Comparison of ENCODE assay signal across 8 cellular contexts in the genomic region with DNA sequence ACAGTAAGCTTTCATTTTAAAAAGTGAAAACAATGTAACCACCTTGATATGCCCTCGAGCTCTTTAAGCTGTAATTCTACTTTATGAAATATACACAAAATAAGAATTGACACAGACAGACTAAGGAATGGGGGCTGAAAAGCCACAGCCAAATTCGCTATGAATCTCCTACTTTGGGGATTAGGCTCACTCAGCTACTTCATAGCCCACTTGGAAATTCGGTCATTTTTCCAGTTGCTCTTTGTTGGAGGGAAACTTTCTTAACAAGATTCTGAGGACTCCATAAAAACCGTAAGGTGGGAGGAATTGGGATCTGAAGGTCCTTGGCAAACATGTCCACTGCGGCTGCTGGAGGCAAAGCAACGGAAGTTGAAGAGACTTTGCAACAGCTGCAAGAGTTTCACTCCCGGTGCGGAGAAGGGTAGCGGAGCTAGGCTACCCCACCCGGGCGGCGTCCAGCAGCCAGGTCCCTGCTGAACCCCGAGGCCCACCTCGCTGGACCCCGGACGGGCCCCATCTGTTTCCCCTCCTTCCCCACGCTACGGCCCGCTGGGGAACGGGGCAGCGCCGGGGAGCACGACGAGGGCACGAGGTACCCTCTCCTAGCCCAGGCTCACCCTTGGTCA. TPM values are rescaled to one million over a fixed set of nuclear protein-coding genes. Genes with fewer than 3 reads are reported as not detected.
DNase-seq lines count a peak whose midpoint lies in the region; ATAC-seq and TF ChIP-seq lines count a peak whose summit lies in the region.

No MANE protein-coding gene starts in this region.

- peaks cover 30% of the 10 kb centered on the region for H3K4me1 Mint-ChIP-seq in activated T-cell treated with anti-CD3 and anti-CD28 coated beads, Interleukin-2, amount 50 U/mL, for 4 hours (ENCODE audit: low read depth)
- peaks cover 26% of the 10 kb centered on the region for H3K4me1 Mint-ChIP-seq in osteocyte (ENCODE audit: unreplicated experiment)

- H3K36me3 Mint-ChIP-seq in activated T-cell treated with anti-CD3 and anti-CD28 coated beads, Interleukin-2, amount 50 U/mL, for 4 hours (ENCODE audit: insufficient read depth), result peaks cover 7% of the 10 kb centered on the region
- H3K36me3 Mint-ChIP-seq in osteocyte (ENCODE audit: unreplicated experiment), result peaks cover 8% of the 10 kb centered on the region

- no peaks in the 10 kb centered on the region for H3K9me3 ChIP-seq in KOPT-K1 (ENCODE audit: insufficient read depth, low read length, poor library complexity, severe bottlenecking)

- H3K27ac Mint-ChIP-seq in osteocyte (ENCODE audit: unreplicated experiment), result peak overlapping the region; percentile 35

- peak; percentile 42 for DNase-seq in EH (ENCODE audit: low read depth)
- peak; percentile 16 for DNase-seq in activated T-cell treated with anti-CD3 and anti-CD28 coated beads, Interleukin-2, amount 50 U/mL, for 4 hours
- DNase-seq in fibroblast of pulmonary artery (ENCODE audit: low read depth), result peak; percentile 33
- no peak for DNase-seq in osteocyte (ENCODE audit: extremely low spot score, unreplicated experiment)
- no peak for DNase-seq in NCI-H128 (lab: John Stamatoyannopoulos, UW; ENCODE audit: unreplicated experiment)
- DNase-seq in DMS114 treated with DMSO at 0.1 percent for 48 hours (lab: John Stamatoyannopoulos, UW; ENCODE audit: unreplicated experiment), result no peak

- peaks cover 5% of the 10 kb centered on the region; the same call in 1 of the 2 replicates for H3K36me3 ChIP-seq in KOPT-K1 (ENCODE audit: insufficient read depth, low read length)

- H3K27ac ChIP-seq in KOPT-K1 (ENCODE audit: low read depth, low read length, poor library complexity, severe bottlenecking), result peak overlapping the region; percentile 56

- peak overlapping the region; percentile 91 for H3K4me3 Mint-ChIP-seq in activated T-cell treated with anti-CD3 and anti-CD28 coated beads, Interleukin-2, amount 50 U/mL, for 4 hours
- H3K4me3 Mint-ChIP-seq in osteocyte (ENCODE audit: unreplicated experiment), result peak overlapping the region; percentile 90

- peak; percentile 40 for ATAC-seq in GM21717 (IDR thresholded peaks at IDR 0.05; ENCODE audit: unreplicated experiment)
- ATAC-seq in activated T-cell treated with anti-CD3 and anti-CD28 coated beads, Interleukin-2, amount 50 U/mL, for 4 hours, result peak; percentile 30 to 47

- H3K27me3 Mint-ChIP-seq in activated T-cell treated with anti-CD3 and anti-CD28 coated beads, Interleukin-2, amount 50 U/mL, for 4 hours (ENCODE audit: low read depth), result no peaks in the 10 kb centered on the region
- no peaks in the 10 kb centered on the region for H3K27me3 Mint-ChIP-seq in osteocyte (ENCODE audit: unreplicated experiment)

- TF ChIP-seq CTCF in fibroblast of pulmonary artery (IDR thresholded peaks at IDR 0.05; ENCODE audit: low read length, missing control alignments), result no peak
- TF ChIP-seq CTCF in osteocyte (IDR thresholded peaks at IDR 0.05), result no peak

- H3K9me3 Mint-ChIP-seq in activated T-cell treated with anti-CD3 and anti-CD28 coated beads, Interleukin-2, amount 50 U/mL, for 4 hours, result no peaks in the 10 kb centered on the region
- no peaks in the 10 kb centered on the region for H3K9me3 Mint-ChIP-seq in osteocyte (ENCODE audit: unreplicated experiment)

- peak overlapping the region; percentile 65 for H3K4me3 ChIP-seq in fibroblast of pulmonary artery (replicated peaks; ENCODE audit: low read depth, low read length)

RNA-seq across cellular contexts. Expression of a gene that starts 0.6 kb away (rescaled TPM):
- total RNA-seq in activated T-cell treated with anti-CD3 and anti-CD28 coated beads, Interleukin-2, amount 50 U/mL, for 4 hours, result 10 to 100 TPM; 38.0 to 50.3 (median 48.9) TPM
- total RNA-seq in osteocyte, result 2.3 and 3.0 TPM in 2 replicates

RNA-seq across cellular contexts. Expression of a gene that starts 8.9 kb away (rescaled TPM):
- not detected for total RNA-seq in activated T-cell treated with anti-CD3 and anti-CD28 coated beads, Interleukin-2, amount 50 U/mL, for 4 hours
- total RNA-seq in osteocyte, result not detected in 2 replicates

RNA-seq across cellular contexts. Expression of a gene that starts 12.9 kb away (rescaled TPM):
- total RNA-seq in activated T-cell treated with anti-CD3 and anti-CD28 coated beads, Interleukin-2, amount 50 U/mL, for 4 hours, result 10 to 100 TPM; 12.4 to 20.2 (median 16.5) TPM
- 54.3 and 63.4 TPM in 2 replicates for total RNA-seq in osteocyte

Comparison
In these comparisons a context has a peak if more than half of its experiments do, and no peak if none do; other contexts are left out.
1. DNase-seq: peak in EH (single experiment), activated T-cell treated with anti-CD3 and anti-CD28 coated beads, Interleukin-2, amount 50 U/mL, for 4 hours (single experiment) and fibroblast of pulmonary artery (single experiment); none in osteocyte (single experiment), NCI-H128 (single experiment) and DMS114 treated with DMSO at 0.1 percent for 48 hours (single experiment).